ENCODE assay signal across 8 cellular contexts in genomic region chr10:7788640-7789335, GRCh38. TPM values are rescaled to one million over a fixed set of nuclear protein-coding genes. Genes with fewer than 3 reads are reported as not detected.
DNase-seq lines count a peak whose midpoint lies in the region; ATAC-seq, FAIRE-seq and TF ChIP-seq lines count a peak whose summit lies in the region.

No MANE protein-coding gene starts in this region.

- H3K4me3 Mint-ChIP-seq in HFFc6 = no peak overlapping the region

- peak; percentile 17 for ATAC-seq in GM19395 (IDR thresholded peaks at IDR 0.05; ENCODE audit: unreplicated experiment)
- ATAC-seq in HG03442 (IDR thresholded peaks at IDR 0.05; ENCODE audit: unreplicated experiment) = peak; percentile 12

- H3K27me3 ChIP-seq in ascending aorta (no peaks in the 10 kb centered on the region), tibial nerve (no peaks in the 10 kb centered on the region)

- H3K4me3 ChIP-seq in ascending aorta = peak overlapping the region; percentile 64 to 95
- H3K4me3 ChIP-seq in kidney (ENCODE audit: low read length in 2 of 2) = peak overlapping the region; percentile 95 to 98
- H3K4me3 ChIP-seq in tibial nerve = peak overlapping the region; percentile 77 to 93 (median 92)

- TF ChIP-seq EP300 in tibial nerve (IDR thresholded peaks at IDR 0.05) = no peak

- TF ChIP-seq CTCF in ascending aorta (IDR thresholded peaks at IDR 0.05) = no peak
- TF ChIP-seq CTCF in kidney (IDR thresholded peaks at IDR 0.05; ENCODE audit: borderline replicate concordance, extremely low read depth, insufficient read depth) = no peak
- TF ChIP-seq CTCF in tibial nerve (IDR thresholded peaks at IDR 0.05) = no peak
- TF ChIP-seq CTCF in HFFc6 (IDR thresholded peaks at IDR 0.05) = no peak

- in situ Hi-C loops in Caki2 (cut with HindIII; ENCODE audit: low pct_unique_long_range_greater_than_20kb, low sequenced_read_pairs) = no loop called here

- no peaks in the 10 kb centered on the region for H3K9me3 ChIP-seq in ascending aorta
- H3K9me3 ChIP-seq in kidney (ENCODE audit: control insufficient read depth in 1 of 2, low read length in 2 of 2) = no peaks in the 10 kb centered on the region
- H3K9me3 ChIP-seq in tibial nerve = no peaks in the 10 kb centered on the region

- peaks cover 50% of the 10 kb centered on the region for H3K4me1 Mint-ChIP-seq in HFFc6 (ENCODE audit: low read depth)

- intact Hi-C loops in ascending aorta (cut with DNase I) = loop anchor here (1.0 kb wide), 1 partner anchor 30 kb away; the partner anchor contains the start of gene TAF3
- intact Hi-C loops in kidney (cut with DNase I) = no loop called here

- no peaks in the 10 kb centered on the region for H3K27me3 Mint-ChIP-seq in HFFc6 (ENCODE audit: insufficient read depth)

- peak overlapping the region; percentile 85 to 97 for H3K9ac ChIP-seq in kidney (ENCODE audit: low read length in 2 of 2)

- H3K27ac ChIP-seq in ascending aorta (peak overlapping the region; percentile 74 to 75), kidney (ENCODE audit: low read depth in 2 of 2, low read length in 2 of 2) (peak overlapping the region; percentile 87 to 89), tibial nerve (peak overlapping the region; percentile 9 to 93 (median 90))

- no peak for FAIRE-seq in kidney (lab: Jason Lieb, UNC)

- H3K36me3 ChIP-seq in ascending aorta (no peaks in the 10 kb centered on the region), kidney (ENCODE audit: control insufficient read depth in 1 of 2, insufficient read depth in 2 of 2, low read length in 2 of 2) (peaks cover 0 to 2% of the 10 kb centered on the region in 2 donors), tibial nerve (peaks cover 0 to 10% (median 0%) of the 10 kb centered on the region in 3 donors)

- 4% methylated on average over 13 to 23 of the region's 25 CpGs for WGBS in tibial nerve, 2 donors

- H3K36me3 Mint-ChIP-seq in HFFc6 (ENCODE audit: low read depth) = peaks cover 34% of the 10 kb centered on the region

- H3K9me3 Mint-ChIP-seq in HFFc6 = no peaks in the 10 kb centered on the region

- DNase-seq in Caki2 (ENCODE audit: low read depth) (peak; percentile 19), ascending aorta (ENCODE audit: low spot score in 2 of 2) (no peak), kidney (no peak), tibial nerve (ENCODE audit: low spot score in 2 of 2) (no peak), HFFc6 (no peak), NCI-H1694 (lab: John Stamatoyannopoulos, UW) (no peak)

- peaks cover 0 to 25% of the 10 kb centered on the region in 2 donors for H3K4me1 ChIP-seq in ascending aorta
- H3K4me1 ChIP-seq in kidney (ENCODE audit: control insufficient read depth in 1 of 2, insufficient read depth in 1 of 2, low read depth in 1 of 2, low read length in 2 of 2) = peaks cover 5 to 15% of the 10 kb centered on the region in 2 donors
- peaks cover 4 to 83% (median 34%) of the 10 kb centered on the region in 4 donors for H3K4me1 ChIP-seq in tibial nerve

- TF ChIP-seq POLR2A in tibial nerve (IDR thresholded peaks at IDR 0.05) = no peak

- no peak overlapping the region; the same call in 1 of the 2 replicates for H3K27ac Mint-ChIP-seq in HFFc6

RNA-seq across cellular contexts. Expression of gene ATP5F1C, which starts 0.8 kb away (rescaled TPM):
- 573 and 677 TPM in 2 replicates for total RNA-seq in Caki2 (2014; rRNA removed; shearing (Covaris generic); ENCODE audit: low replicate concordance)
- total RNA-seq in ascending aorta (132 TPM), kidney (269 TPM), tibial nerve (100 to 1,000 TPM; 138 to 224 (median 171) TPM)
- 695 TPM for polyA plus RNA-seq in kidney (ENCODE audit: insufficient read depth, low read depth, low replicate concordance)
- 100 to 1,000 TPM; 298 to 340 (median 308) TPM for total RNA-seq in HFFc6 (2021; fragmentation: NEBNext Ultra II Directional; extraction: Animal tissue kit (Norgen Biotek cat#: 25700))

RNA-seq across cellular contexts. Expression of gene KIN, which starts 1.0 kb away (rescaled TPM):
- total RNA-seq in Caki2 (2014; rRNA removed; shearing (Covaris generic); ENCODE audit: low replicate concordance) = 28.2 and 34.5 TPM in 2 replicates
- total RNA-seq in ascending aorta (8.1 TPM), kidney (12.9 TPM), tibial nerve (1 to 10 TPM; 6.9 to 9.2 (median 7.7) TPM)
- 10.8 TPM for polyA plus RNA-seq in kidney (ENCODE audit: insufficient read depth, low read depth, low replicate concordance)
- 10 to 100 TPM; 12.8 to 16.1 (median 15.0) TPM for total RNA-seq in HFFc6 (2021; fragmentation: NEBNext Ultra II Directional; extraction: Animal tissue kit (Norgen Biotek cat#: 25700))

RNA-seq across cellular contexts. Expression of gene TAF3, which starts 29.5 kb away (rescaled TPM):
- 1.0 and 1.3 TPM in 2 replicates for total RNA-seq in Caki2 (2014; rRNA removed; shearing (Covaris generic); ENCODE audit: low replicate concordance)
- total RNA-seq in ascending aorta (8.5 TPM), kidney (8.7 TPM), tibial nerve (10 to 100 TPM; 11.7 to 12.6 (median 12.4) TPM)
- polyA plus RNA-seq in kidney (ENCODE audit: insufficient read depth, low read depth, low replicate concordance) = 4.0 TPM
- total RNA-seq in HFFc6 (2021; fragmentation: NEBNext Ultra II Directional; extraction: Animal tissue kit (Norgen Biotek cat#: 25700)) = 10 to 100 TPM in 2 of 6 experiments, 1 to 10 TPM in 4; 8.1 to 11.3 (median 9.7) TPM
